In the genomic region with DNA sequence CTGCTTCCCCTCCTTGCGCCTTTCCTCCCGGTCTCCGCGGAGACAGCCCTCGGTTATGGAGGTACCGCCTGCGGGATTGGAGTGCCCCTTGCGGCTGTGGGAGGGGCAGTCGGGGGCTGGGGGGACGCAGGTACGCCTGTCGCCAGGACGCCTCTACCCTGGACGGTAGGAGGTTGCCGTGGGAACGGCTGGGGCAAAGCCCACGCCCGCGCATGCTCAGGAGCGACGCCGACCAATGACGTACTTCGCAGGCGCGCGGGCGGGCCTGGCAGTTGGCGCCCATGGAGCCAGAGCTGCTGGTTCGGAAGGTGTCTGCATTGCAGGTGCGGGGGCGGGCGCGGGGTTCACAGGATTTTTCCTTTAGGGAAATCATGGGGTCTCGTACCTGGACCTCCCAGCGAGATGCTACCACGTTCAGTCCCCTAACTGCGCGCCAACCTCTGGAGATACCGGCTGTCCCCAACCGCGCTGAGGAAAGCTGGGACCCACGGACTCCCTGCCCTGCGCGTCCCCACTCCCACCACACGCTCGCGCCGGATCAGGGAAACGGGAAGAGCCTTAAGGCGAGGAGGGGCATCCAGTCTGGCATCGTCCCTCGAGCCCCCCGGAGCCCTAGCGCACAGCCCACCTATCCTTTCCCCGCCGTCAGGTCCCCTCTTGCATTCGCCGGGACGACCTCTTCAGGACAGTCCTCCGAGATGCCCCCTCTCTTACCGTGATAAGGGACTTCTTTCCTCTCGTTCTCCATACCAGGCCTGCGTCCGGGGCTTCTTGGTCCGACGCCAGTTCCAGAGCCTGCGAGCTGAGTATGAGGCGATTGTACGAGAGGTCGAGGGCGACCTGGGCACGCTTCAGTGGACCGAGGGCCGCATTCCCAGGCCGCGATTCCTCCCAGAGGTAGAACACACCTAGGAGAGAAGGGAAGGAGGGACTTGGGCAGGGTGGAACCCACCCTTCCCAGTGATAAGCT, we compare ENCODE assay signal across 1 cellular context.
TF ChIP-seq lines count a peak whose summit lies in the region.

A gene (plus strand): TSS at position 271 of the 970 bp plus-strand sequence. CDS start 11 bp downstream, at position 282.

TF ChIP-seq in GM12878, 131 proteins besides CTCF, POLR2A, EP300 and RAD21 (continued from another document and continues in another):
- TF ChIP-seq RUNX3 (IDR thresholded peaks at IDR 0.05; ENCODE audit: low read length) = no peak
- TF ChIP-seq POLR2AphosphoS2 (IDR thresholded peaks at IDR 0.05; ENCODE audit: low read depth, low read length) = peak; percentile 78; the same call in 1 of the 2 replicates
- TF ChIP-seq EED (IDR thresholded peaks at IDR 0.05; ENCODE audit: low read depth) = no peak; the same call in 1 of the 2 replicates
- no peak for TF ChIP-seq SP1 (IDR thresholded peaks at IDR 0.05; ENCODE audit: low read depth, low read length)
- no peak for TF ChIP-seq SMARCA5 (IDR thresholded peaks at IDR 0.05)
- TF ChIP-seq IKZF2 (IDR thresholded peaks at IDR 0.05) = 0 out of 4 replicates have a peak, but pooled peaks of 1 of the 2 experiments have one; percentile 11
- TF ChIP-seq, protein P1, sequence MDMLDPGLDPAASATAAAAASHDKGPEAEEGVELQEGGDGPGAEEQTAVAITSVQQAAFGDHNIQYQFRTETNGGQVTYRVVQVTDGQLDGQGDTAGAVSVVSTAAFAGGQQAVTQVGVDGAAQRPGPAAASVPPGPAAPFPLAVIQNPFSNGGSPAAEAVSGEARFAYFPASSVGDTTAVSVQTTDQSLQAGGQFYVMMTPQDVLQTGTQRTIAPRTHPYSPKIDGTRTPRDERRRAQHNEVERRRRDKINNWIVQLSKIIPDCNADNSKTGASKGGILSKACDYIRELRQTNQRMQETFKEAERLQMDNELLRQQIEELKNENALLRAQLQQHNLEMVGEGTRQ (IDR thresholded peaks at IDR 0.05; ENCODE audit: borderline replicate concordance, low read depth, low read length) = no peak
- TF ChIP-seq BHLHE40 (IDR thresholded peaks at IDR 0.05; ENCODE audit: borderline replicate concordance in 1 of 2, low read depth in 2 of 2, low read length in 1 of 2) = peak; percentile 21 to 59; a peak in 1 of 4 replicates
- TF ChIP-seq RBBP5 (conservative IDR thresholded peaks at IDR 0.05) = no peak
- no peak for TF ChIP-seq RCOR1 (conservative IDR thresholded peaks at IDR 0.05; ENCODE audit: low read depth, low read length)
- TF ChIP-seq ZZZ3 (IDR thresholded peaks at IDR 0.05; ENCODE audit: control insufficient read depth, insufficient read length, low read depth) = no peak
- no peak for TF ChIP-seq CEBPB (IDR thresholded peaks at IDR 0.05; ENCODE audit: borderline replicate concordance in 1 of 2, low read depth in 2 of 2, low read length in 2 of 2)
- no peak for TF ChIP-seq RFX5 (IDR thresholded peaks at IDR 0.05; ENCODE audit: low read depth, low read length)
- TF ChIP-seq ZNF622 (IDR thresholded peaks at IDR 0.05) = no peak
- no peak for TF ChIP-seq ZNF24 (IDR thresholded peaks at IDR 0.05)
- no peak for TF ChIP-seq TARDBP (IDR thresholded peaks at IDR 0.05; ENCODE audit: borderline replicate concordance)
- no peak for TF ChIP-seq FOXK2 (IDR thresholded peaks at IDR 0.05)
- TF ChIP-seq SMC3 (IDR thresholded peaks at IDR 0.05; ENCODE audit: borderline replicate concordance, low read length) = peak; percentile 16; the same call in 1 of the 2 replicates
- TF ChIP-seq, protein P2, sequence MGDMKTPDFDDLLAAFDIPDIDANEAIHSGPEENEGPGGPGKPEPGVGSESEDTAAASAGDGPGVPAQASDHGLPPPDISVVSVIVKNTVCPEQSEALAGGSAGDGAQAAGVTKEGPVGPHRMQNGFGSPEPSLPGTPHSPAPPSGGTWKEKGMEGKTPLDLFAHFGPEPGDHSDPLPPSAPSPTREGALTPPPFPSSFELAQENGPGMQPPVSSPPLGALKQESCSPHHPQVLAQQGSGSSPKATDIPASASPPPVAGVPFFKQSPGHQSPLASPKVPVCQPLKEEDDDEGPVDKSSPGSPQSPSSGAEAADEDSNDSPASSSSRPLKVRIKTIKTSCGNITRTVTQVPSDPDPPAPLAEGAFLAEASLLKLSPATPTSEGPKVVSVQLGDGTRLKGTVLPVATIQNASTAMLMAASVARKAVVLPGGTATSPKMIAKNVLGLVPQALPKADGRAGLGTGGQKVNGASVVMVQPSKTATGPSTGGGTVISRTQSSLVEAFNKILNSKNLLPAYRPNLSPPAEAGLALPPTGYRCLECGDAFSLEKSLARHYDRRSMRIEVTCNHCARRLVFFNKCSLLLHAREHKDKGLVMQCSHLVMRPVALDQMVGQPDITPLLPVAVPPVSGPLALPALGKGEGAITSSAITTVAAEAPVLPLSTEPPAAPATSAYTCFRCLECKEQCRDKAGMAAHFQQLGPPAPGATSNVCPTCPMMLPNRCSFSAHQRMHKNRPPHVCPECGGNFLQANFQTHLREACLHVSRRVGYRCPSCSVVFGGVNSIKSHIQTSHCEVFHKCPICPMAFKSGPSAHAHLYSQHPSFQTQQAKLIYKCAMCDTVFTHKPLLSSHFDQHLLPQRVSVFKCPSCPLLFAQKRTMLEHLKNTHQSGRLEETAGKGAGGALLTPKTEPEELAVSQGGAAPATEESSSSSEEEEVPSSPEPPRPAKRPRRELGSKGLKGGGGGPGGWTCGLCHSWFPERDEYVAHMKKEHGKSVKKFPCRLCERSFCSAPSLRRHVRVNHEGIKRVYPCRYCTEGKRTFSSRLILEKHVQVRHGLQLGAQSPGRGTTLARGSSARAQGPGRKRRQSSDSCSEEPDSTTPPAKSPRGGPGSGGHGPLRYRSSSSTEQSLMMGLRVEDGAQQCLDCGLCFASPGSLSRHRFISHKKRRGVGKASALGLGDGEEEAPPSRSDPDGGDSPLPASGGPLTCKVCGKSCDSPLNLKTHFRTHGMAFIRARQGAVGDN (IDR thresholded peaks at IDR 0.05) = peak; percentile 59; the same call in 1 of the 2 replicates
- TF ChIP-seq CBFB (IDR thresholded peaks at IDR 0.05; ENCODE audit: low read depth) = no peak
- TF ChIP-seq, protein P3, sequence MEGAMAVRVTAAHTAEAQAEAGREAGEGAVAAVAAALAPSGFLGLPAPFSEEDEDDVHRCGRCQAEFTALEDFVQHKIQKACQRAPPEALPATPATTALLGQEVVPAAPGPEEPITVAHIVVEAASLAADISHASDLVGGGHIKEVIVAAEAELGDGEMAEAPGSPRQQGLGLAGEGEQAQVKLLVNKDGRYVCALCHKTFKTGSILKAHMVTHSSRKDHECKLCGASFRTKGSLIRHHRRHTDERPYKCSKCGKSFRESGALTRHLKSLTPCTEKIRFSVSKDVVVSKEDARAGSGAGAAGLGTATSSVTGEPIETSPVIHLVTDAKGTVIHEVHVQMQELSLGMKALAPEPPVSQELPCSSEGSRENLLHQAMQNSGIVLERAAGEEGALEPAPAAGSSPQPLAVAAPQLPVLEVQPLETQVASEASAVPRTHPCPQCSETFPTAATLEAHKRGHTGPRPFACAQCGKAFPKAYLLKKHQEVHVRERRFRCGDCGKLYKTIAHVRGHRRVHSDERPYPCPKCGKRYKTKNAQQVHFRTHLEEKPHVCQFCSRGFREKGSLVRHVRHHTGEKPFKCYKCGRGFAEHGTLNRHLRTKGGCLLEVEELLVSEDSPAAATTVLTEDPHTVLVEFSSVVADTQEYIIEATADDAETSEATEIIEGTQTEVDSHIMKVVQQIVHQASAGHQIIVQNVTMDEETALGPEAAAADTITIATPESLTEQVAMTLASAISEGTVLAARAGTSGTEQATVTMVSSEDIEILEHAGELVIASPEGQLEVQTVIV (IDR thresholded peaks at IDR 0.05; ENCODE audit: borderline replicate concordance, partially characterized antibody) = no peak
- TF ChIP-seq, protein P4, sequence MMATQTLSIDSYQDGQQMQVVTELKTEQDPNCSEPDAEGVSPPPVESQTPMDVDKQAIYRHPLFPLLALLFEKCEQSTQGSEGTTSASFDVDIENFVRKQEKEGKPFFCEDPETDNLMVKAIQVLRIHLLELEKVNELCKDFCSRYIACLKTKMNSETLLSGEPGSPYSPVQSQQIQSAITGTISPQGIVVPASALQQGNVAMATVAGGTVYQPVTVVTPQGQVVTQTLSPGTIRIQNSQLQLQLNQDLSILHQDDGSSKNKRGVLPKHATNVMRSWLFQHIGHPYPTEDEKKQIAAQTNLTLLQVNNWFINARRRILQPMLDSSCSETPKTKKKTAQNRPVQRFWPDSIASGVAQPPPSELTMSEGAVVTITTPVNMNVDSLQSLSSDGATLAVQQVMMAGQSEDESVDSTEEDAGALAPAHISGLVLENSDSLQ (IDR thresholded peaks at IDR 0.05) = 0 out of 2 replicates have a peak, but pooled peaks have one; percentile 5
- TF ChIP-seq LARP7 (IDR thresholded peaks at IDR 0.05) = no peak; the same call in 1 of the 2 replicates
- TF ChIP-seq, protein P5, sequence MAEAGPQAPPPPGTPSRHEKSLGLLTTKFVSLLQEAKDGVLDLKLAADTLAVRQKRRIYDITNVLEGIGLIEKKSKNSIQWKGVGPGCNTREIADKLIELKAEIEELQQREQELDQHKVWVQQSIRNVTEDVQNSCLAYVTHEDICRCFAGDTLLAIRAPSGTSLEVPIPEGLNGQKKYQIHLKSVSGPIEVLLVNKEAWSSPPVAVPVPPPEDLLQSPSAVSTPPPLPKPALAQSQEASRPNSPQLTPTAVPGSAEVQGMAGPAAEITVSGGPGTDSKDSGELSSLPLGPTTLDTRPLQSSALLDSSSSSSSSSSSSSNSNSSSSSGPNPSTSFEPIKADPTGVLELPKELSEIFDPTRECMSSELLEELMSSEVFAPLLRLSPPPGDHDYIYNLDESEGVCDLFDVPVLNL (IDR thresholded peaks at IDR 0.05; ENCODE audit: low read depth, low read length) = no peak
- TF ChIP-seq, protein P6, sequence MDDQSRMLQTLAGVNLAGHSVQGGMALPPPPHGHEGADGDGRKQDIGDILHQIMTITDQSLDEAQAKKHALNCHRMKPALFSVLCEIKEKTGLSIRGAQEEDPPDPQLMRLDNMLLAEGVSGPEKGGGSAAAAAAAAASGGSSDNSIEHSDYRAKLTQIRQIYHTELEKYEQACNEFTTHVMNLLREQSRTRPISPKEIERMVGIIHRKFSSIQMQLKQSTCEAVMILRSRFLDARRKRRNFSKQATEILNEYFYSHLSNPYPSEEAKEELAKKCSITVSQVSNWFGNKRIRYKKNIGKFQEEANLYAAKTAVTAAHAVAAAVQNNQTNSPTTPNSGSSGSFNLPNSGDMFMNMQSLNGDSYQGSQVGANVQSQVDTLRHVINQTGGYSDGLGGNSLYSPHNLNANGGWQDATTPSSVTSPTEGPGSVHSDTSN (IDR thresholded peaks at IDR 0.05; ENCODE audit: insufficient replicate concordance, low read depth, low read length) = no peak
- peak; percentile 48; the same call in 2 of the 3 replicates for TF ChIP-seq POU2F2 (IDR thresholded peaks at IDR 0.05; ENCODE audit: borderline replicate concordance, low read depth, low read length)
- peak; percentile 75 for TF ChIP-seq RELA (IDR thresholded peaks at IDR 0.05; ENCODE audit: borderline replicate concordance, partially characterized antibody)
- no peak for TF ChIP-seq HDAC6 (IDR thresholded peaks at IDR 0.05; ENCODE audit: unreplicated experiment)
- TF ChIP-seq MTA2 (IDR thresholded peaks at IDR 0.05; ENCODE audit: low read depth) = no peak
- TF ChIP-seq ZBED1 (IDR thresholded peaks at IDR 0.05; ENCODE audit: borderline replicate concordance) = no peak
- TF ChIP-seq BACH1 (IDR thresholded peaks at IDR 0.05; ENCODE audit: borderline replicate concordance) = 0 out of 2 replicates have a peak, but pooled peaks have one; percentile 61
- peak; percentile 31 for TF ChIP-seq KLF5 (IDR thresholded peaks at IDR 0.05; ENCODE audit: partially characterized antibody)
- no peak for TF ChIP-seq CHD1 (IDR thresholded peaks at IDR 0.05; ENCODE audit: low read depth, low read length)
- no peak for TF ChIP-seq NFIC (IDR thresholded peaks at IDR 0.05; ENCODE audit: low read depth, low read length)
- TF ChIP-seq, protein P7, sequence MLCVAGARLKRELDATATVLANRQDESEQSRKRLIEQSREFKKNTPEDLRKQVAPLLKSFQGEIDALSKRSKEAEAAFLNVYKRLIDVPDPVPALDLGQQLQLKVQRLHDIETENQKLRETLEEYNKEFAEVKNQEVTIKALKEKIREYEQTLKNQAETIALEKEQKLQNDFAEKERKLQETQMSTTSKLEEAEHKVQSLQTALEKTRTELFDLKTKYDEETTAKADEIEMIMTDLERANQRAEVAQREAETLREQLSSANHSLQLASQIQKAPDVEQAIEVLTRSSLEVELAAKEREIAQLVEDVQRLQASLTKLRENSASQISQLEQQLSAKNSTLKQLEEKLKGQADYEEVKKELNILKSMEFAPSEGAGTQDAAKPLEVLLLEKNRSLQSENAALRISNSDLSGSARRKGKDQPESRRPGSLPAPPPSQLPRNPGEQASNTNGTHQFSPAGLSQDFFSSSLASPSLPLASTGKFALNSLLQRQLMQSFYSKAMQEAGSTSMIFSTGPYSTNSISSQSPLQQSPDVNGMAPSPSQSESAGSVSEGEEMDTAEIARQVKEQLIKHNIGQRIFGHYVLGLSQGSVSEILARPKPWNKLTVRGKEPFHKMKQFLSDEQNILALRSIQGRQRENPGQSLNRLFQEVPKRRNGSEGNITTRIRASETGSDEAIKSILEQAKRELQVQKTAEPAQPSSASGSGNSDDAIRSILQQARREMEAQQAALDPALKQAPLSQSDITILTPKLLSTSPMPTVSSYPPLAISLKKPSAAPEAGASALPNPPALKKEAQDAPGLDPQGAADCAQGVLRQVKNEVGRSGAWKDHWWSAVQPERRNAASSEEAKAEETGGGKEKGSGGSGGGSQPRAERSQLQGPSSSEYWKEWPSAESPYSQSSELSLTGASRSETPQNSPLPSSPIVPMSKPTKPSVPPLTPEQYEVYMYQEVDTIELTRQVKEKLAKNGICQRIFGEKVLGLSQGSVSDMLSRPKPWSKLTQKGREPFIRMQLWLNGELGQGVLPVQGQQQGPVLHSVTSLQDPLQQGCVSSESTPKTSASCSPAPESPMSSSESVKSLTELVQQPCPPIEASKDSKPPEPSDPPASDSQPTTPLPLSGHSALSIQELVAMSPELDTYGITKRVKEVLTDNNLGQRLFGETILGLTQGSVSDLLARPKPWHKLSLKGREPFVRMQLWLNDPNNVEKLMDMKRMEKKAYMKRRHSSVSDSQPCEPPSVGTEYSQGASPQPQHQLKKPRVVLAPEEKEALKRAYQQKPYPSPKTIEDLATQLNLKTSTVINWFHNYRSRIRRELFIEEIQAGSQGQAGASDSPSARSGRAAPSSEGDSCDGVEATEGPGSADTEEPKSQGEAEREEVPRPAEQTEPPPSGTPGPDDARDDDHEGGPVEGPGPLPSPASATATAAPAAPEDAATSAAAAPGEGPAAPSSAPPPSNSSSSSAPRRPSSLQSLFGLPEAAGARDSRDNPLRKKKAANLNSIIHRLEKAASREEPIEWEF (IDR thresholded peaks at IDR 0.05; ENCODE audit: insufficient replicate concordance, low read depth, low read length) = no peak
- peak; percentile 21 for TF ChIP-seq SIX5 (IDR thresholded peaks at IDR 0.05; ENCODE audit: low read depth, low read length, severe bottlenecking)
- TF ChIP-seq TCF3 (IDR thresholded peaks at IDR 0.05; ENCODE audit: borderline replicate concordance, insufficient read depth, low read depth, low read length) = no peak
